23 cellular contexts compared by ENCODE assay signal in the genomic region with DNA sequence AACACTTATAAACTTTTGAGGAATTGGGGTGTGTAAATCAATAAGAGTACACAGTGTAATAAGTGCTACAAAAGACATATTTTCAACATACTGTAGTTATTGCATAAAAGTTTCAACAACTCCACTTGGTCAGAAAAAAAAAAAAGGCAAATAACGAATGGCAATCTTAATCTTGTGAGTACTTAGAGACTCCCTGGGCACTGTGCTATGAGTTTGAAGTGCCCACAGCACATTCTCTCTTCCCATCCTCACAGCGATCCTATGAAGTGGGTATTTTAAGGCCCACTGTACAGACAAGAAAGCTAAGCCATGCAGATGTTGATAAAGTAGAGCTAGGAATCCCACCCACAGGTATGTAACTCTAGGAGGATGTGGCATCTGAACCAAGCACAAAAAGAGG.
DNase-seq lines count a peak whose midpoint lies in the region; ATAC-seq, FAIRE-seq and TF ChIP-seq lines count a peak whose summit lies in the region.
"Had no signal": no experiment of that assay in that cellular context is flagged by ENCODE, and none has a peak within 500 bp of the region (broad histone marks: within the 10 kb centered on the region; RNA-seq: fewer than 3 reads in every experiment).

No MANE protein-coding gene starts in this region.

- TF ChIP-seq EP300 in A549 (IDR thresholded peaks at IDR 0.05): no peak

- H3K79me2 ChIP-seq in PC-3 (ENCODE audit: low read length) (no peaks in the 10 kb centered on the region), fibroblast of lung (ENCODE audit: control insufficient read depth, insufficient read depth, low read length) (no peaks in the 10 kb centered on the region)

- no peak for FAIRE-seq in A549 (lab: Jason Lieb, UNC)
- FAIRE-seq: D721Med, GM18507 had no signal

- H3K4me1 ChIP-seq in A549 (peaks cover 10% of the 10 kb centered on the region), PC-3 (ENCODE audit: insufficient read depth, low read length) (peaks cover 17% of the 10 kb centered on the region), fibroblast of lung (ENCODE audit: control insufficient read depth, extremely low read depth, insufficient read depth, low read length) (peaks cover 4% of the 10 kb centered on the region), skeletal muscle satellite cell (ENCODE audit: control insufficient read depth, insufficient read depth, low read length) (peaks cover 10% of the 10 kb centered on the region)
- H3K4me1 ChIP-seq: SJSA1 had no signal

- H3K4me3 ChIP-seq in A549 (no peak overlapping the region), PC-3 (ENCODE audit: low read length) (no peak overlapping the region), fibroblast of lung (replicated peaks in 1 of 4; ENCODE audit: control extremely low read depth in 1 of 4, insufficient read depth in 1 of 4, low read depth in 3 of 4, low read length in 4 of 4) (no peak overlapping the region), skeletal muscle satellite cell (ENCODE audit: low read length) (peak overlapping the region; percentile 12), brain microvascular endothelial cell (ENCODE audit: low read depth, low read length) (no peak overlapping the region)
- H3K4me3 ChIP-seq: BLaER1, GM23338, HAP-1, SJSA1 had no signal

- BruUV-seq in PC-3 (replicated peaks; lab: Mats Ljungman, UMichigan): TSS peak; percentile 38

- CTCF ChIA-PET in A549 (lab: Yijun Ruan, JAX): interaction anchor here (0.6 to 1.9 kb wide), 6 partner anchors 16 to 1596 kb away, joined by 3 to 11 read pairs (median 5); a partner anchor contains a TSS
- CTCF ChIA-PET in PC-3 (lab: Charles Lee): no interaction called here

- no peaks in the 10 kb centered on the region for H4K20me1 ChIP-seq in PC-3 (ENCODE audit: low read length)
- H4K20me1 ChIP-seq in fibroblast of lung (ENCODE audit: control insufficient read depth, extremely low read depth, insufficient read depth, low read length): no peaks in the 10 kb centered on the region
- H4K20me1 ChIP-seq: BLaER1 had no signal

- no peak for DNase-seq in A549 (ENCODE audit: low read depth in 1 of 2, low spot score in 1 of 2)
- no peak for DNase-seq in PC-3
- DNase-seq in fibroblast of lung (ENCODE audit: low read depth in 2 of 2): no peak
- DNase-seq in brain microvascular endothelial cell: no peak
- DNase-seq: 8988T; CD4-positive, CD25-positive, alpha-beta regulatory T cell; HFFc6; Karpas-422; NCI-H1092; NCI-H1436; NCI-H187; NCI-H524; NCI-H774; Right ventricle myocardium superior had no signal

- no peak overlapping the region for H2AFZ ChIP-seq in PC-3 (ENCODE audit: low read length)
- H2AFZ ChIP-seq in fibroblast of lung (ENCODE audit: low read length): no peak overlapping the region
- H2AFZ ChIP-seq: GM23338 had no signal

- in situ Hi-C loops in brain microvascular endothelial cell (cut with HindIII; ENCODE audit: low pct_ligation_motif_present, low sequenced_read_pairs): no loop called here

- H3K9me2 ChIP-seq in PC-3 (replicated peaks; ENCODE audit: low read length): no peaks in the 10 kb centered on the region

- 94% methylated on average over 2 of the region's 2 CpGs for WGBS in A549 (ENCODE audit: missing lambda C conversion rate)

- no peak for TF ChIP-seq CTCF in A549 (IDR thresholded peaks at IDR 0.05)
- no peak for TF ChIP-seq CTCF in PC-3 (conservative IDR thresholded peaks at IDR 0.05; ENCODE audit: low read depth, low read length)
- no peak for TF ChIP-seq CTCF in fibroblast of lung (conservative IDR thresholded peaks at IDR 0.05 in 1 of 2, IDR thresholded peaks at IDR 0.05 in 1 of 2; ENCODE audit: low read depth in 1 of 2, low read length in 2 of 2)
- TF ChIP-seq CTCF in brain microvascular endothelial cell (IDR thresholded peaks at IDR 0.05; ENCODE audit: low read depth, low read length, missing control alignments): no peak

- peaks cover 4% of the 10 kb centered on the region; the same call in 1 of the 2 replicates for H3K36me3 ChIP-seq in PC-3 (ENCODE audit: low read depth, low read length)
- H3K36me3 ChIP-seq in fibroblast of lung (ENCODE audit: control insufficient read depth, insufficient read depth, low read length): peaks cover 4% of the 10 kb centered on the region
- peaks cover 28% of the 10 kb centered on the region for H3K36me3 ChIP-seq in skeletal muscle satellite cell (ENCODE audit: insufficient read depth, low read length)
- H3K36me3 ChIP-seq in brain microvascular endothelial cell (replicated peaks): peaks cover 3% of the 10 kb centered on the region

- H3K27me3 ChIP-seq in PC-3 (ENCODE audit: low read length) (no peaks in the 10 kb centered on the region), fibroblast of lung (ENCODE audit: control insufficient read depth, insufficient read depth, low read length) (no peaks in the 10 kb centered on the region), skeletal muscle satellite cell (ENCODE audit: control insufficient read depth, insufficient read depth, low read length) (no peaks in the 10 kb centered on the region), brain microvascular endothelial cell (replicated peaks) (no peaks in the 10 kb centered on the region)
- H3K27me3 ChIP-seq: BLaER1, SJSA1 had no signal

- H3K27ac ChIP-seq in A549 (no peak overlapping the region), PC-3 (ENCODE audit: low read length) (peak overlapping the region; percentile 42), fibroblast of lung (ENCODE audit: insufficient read depth, low read length) (no peak overlapping the region), brain microvascular endothelial cell (no peak overlapping the region)
- H3K27ac ChIP-seq: BLaER1, SJSA1 had no signal

- POLR2A ChIA-PET in A549 (lab: Yijun Ruan, JAX): no interaction called here
- POLR2A ChIA-PET in PC-3 (lab: Charles Lee; ENCODE audit: unreplicated experiment): no interaction called here

- H3F3A ChIP-seq in PC-3 (ENCODE audit: low read length, unreplicated experiment): peaks cover 4% of the 10 kb centered on the region

- intact Hi-C loops in PC-3 (cut with micrococcal nuclease): loop anchor here (2.0 to 5.0 kb wide), 3 partner anchors 24 to 112 kb away; a partner anchor contains a TSS

- ATAC-seq in A549: no peak
- no peak; the same call in 1 of the 2 replicates for ATAC-seq in PC-3
- ATAC-seq in HG02678 (IDR thresholded peaks at IDR 0.05; ENCODE audit: unreplicated experiment): no peak
- no peak for ATAC-seq in GM21423 (IDR thresholded peaks at IDR 0.05; ENCODE audit: unreplicated experiment)
- ATAC-seq: GM23338 had no signal

- H3K9ac ChIP-seq in PC-3 (ENCODE audit: low read length): no peak overlapping the region
- no peak overlapping the region for H3K9ac ChIP-seq in fibroblast of lung (ENCODE audit: insufficient read depth, low read length)
- no peak overlapping the region for H3K9ac ChIP-seq in skeletal muscle satellite cell (ENCODE audit: low read depth, low read length)
- H3K9ac ChIP-seq: BLaER1 had no signal

- peak overlapping the region; percentile 5; the same call in 1 of the 3 replicates for H3K4me2 ChIP-seq in A549
- peak overlapping the region; percentile 32; the same call in 1 of the 2 replicates for H3K4me2 ChIP-seq in PC-3 (ENCODE audit: low read length)
- peak overlapping the region; percentile 20 for H3K4me2 ChIP-seq in fibroblast of lung (ENCODE audit: extremely low read depth, insufficient read depth, low read length)
- H3K4me2 ChIP-seq in skeletal muscle satellite cell (ENCODE audit: low read length): peak overlapping the region; percentile 31
- H3K4me2 ChIP-seq: BLaER1, GM23338 had no signal

- H3K9me3 ChIP-seq in A549 (no peaks in the 10 kb centered on the region), PC-3 (ENCODE audit: low read length) (no peaks in the 10 kb centered on the region), fibroblast of lung (ENCODE audit: control insufficient read depth, insufficient read depth, low read depth, low read length) (no peaks in the 10 kb centered on the region), skeletal muscle satellite cell (replicated peaks; ENCODE audit: low read length) (no peaks in the 10 kb centered on the region)
- H3K9me3 ChIP-seq: BLaER1, HAP-1, SJSA1 had no signal

- no peak for TF ChIP-seq POLR2A in A549 (IDR thresholded peaks at IDR 0.05; ENCODE audit: low read length)

- no peak for TF ChIP-seq RAD21 in A549 (conservative IDR thresholded peaks at IDR 0.05 in 1 of 2, IDR thresholded peaks at IDR 0.05 in 1 of 2)

TF ChIP-seq in A549, 52 proteins besides CTCF, POLR2A, EP300 and RAD21 (continues in another document):
- TF ChIP-seq HDAC2 (IDR thresholded peaks at IDR 0.05): no peak
- TF ChIP-seq, protein P1, sequence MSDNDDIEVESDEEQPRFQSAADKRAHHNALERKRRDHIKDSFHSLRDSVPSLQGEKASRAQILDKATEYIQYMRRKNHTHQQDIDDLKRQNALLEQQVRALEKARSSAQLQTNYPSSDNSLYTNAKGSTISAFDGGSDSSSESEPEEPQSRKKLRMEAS (IDR thresholded peaks at IDR 0.05): no peak
- TF ChIP-seq GATA3 (IDR thresholded peaks at IDR 0.05; ENCODE audit: borderline replicate concordance): no peak
- no peak for TF ChIP-seq MYC (IDR thresholded peaks at IDR 0.05; ENCODE audit: borderline replicate concordance, low read length)
- no peak for TF ChIP-seq ZNF302 (CRISPR knock-in tag; IDR thresholded peaks at IDR 0.05)
- TF ChIP-seq CBX2 (IDR thresholded peaks at IDR 0.05; ENCODE audit: borderline replicate concordance, low read depth): no peak
- TF ChIP-seq CHD4 (IDR thresholded peaks at IDR 0.05; ENCODE audit: borderline replicate concordance): no peak
- TF ChIP-seq, protein P2, sequence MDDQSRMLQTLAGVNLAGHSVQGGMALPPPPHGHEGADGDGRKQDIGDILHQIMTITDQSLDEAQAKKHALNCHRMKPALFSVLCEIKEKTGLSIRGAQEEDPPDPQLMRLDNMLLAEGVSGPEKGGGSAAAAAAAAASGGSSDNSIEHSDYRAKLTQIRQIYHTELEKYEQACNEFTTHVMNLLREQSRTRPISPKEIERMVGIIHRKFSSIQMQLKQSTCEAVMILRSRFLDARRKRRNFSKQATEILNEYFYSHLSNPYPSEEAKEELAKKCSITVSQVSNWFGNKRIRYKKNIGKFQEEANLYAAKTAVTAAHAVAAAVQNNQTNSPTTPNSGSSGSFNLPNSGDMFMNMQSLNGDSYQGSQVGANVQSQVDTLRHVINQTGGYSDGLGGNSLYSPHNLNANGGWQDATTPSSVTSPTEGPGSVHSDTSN (IDR thresholded peaks at IDR 0.05): no peak
- no peak for TF ChIP-seq KDM5A (IDR thresholded peaks at IDR 0.05)
- no peak for TF ChIP-seq FOXS1 (CRISPR knock-in tag; IDR thresholded peaks at IDR 0.05)
- TF ChIP-seq HOXB13 (CRISPR knock-in tag; IDR thresholded peaks at IDR 0.05; ENCODE audit: low read depth): no peak
